1 cellular context compared by ENCODE assay signal in the genomic region with DNA sequence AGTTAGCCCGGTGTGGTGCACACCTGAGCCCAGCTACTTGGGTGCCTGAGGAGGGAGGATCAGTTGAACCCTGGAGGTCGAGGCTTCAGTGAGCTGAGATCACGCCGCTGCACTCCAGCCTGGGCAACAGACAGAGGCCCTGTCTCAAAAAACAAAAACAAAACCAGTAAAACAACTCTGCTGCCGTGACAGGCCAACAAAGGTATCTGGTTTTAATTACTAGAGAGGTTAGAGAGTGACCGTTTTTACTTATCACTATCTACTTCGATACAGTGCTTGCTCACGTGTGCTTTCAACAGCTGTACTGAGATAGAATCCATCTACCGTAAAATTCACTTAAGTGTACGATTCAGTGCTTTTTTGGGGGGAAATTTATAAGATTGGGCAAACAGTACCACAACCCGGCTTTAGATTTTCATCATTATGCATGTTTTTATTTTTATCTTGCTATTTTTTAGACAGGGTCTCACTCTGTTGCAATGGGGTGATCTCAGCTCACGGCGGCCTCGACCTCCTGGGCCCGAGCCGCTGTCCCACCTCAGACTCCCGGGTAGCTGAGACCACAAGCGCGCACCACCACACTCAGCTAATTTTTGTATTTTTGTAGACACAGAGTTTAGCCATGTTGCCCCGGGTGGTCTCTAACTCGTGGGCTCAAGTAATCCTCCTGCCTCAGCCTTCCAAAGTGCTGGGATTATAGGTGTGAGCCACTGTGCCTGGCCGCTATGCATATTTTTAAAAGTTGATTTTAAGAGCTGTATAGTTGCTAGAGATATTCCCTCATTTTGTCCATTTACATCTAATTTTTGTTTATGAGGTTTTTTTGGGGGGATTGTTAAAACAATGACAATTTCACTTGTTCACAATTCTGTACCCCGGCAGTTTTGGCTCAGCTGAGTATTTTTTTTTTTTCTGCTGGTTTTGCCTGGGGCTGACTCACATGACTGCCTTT.
TF ChIP-seq lines count a peak whose summit lies in the region.

No MANE protein-coding gene starts in this region.

TF ChIP-seq in K562, 482 proteins besides CTCF, POLR2A, EP300 and RAD21 (continued from another document):
- TF ChIP-seq, protein P1, sequence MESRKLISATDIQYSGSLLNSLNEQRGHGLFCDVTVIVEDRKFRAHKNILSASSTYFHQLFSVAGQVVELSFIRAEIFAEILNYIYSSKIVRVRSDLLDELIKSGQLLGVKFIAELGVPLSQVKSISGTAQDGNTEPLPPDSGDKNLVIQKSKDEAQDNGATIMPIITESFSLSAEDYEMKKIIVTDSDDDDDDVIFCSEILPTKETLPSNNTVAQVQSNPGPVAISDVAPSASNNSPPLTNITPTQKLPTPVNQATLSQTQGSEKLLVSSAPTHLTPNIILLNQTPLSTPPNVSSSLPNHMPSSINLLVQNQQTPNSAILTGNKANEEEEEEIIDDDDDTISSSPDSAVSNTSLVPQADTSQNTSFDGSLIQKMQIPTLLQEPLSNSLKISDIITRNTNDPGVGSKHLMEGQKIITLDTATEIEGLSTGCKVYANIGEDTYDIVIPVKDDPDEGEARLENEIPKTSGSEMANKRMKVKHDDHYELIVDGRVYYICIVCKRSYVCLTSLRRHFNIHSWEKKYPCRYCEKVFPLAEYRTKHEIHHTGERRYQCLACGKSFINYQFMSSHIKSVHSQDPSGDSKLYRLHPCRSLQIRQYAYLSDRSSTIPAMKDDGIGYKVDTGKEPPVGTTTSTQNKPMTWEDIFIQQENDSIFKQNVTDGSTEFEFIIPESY (CRISPR knock-in tag; IDR thresholded peaks at IDR 0.05) = 0 out of 2 replicates have a peak, but pooled peaks have one; percentile 11
- TF ChIP-seq CHD2 (IDR thresholded peaks at IDR 0.05; ENCODE audit: low read depth, low read length) (no peak), HCFC1 (IDR thresholded peaks at IDR 0.05; ENCODE audit: low read depth, low read length) (no peak), SMARCA5 (IDR thresholded peaks at IDR 0.05) (no peak), PTRF (tag; IDR thresholded peaks at IDR 0.05) (no peak), PHF21A (IDR thresholded peaks at IDR 0.05; ENCODE audit: borderline replicate concordance, low read depth) (no peak), SMAD4 (CRISPR knock-in tag; conservative IDR thresholded peaks at IDR 0.05) (no peak), KDM1A (IDR thresholded peaks at IDR 0.05) (no peak), POLR2G (IDR thresholded peaks at IDR 0.05; ENCODE audit: low read depth, low read length) (no peak), CEBPG (CRISPR knock-in tag; IDR thresholded peaks at IDR 0.05) (no peak), CEBPG (tag; conservative IDR thresholded peaks at IDR 0.05 in 1 of 2, IDR thresholded peaks at IDR 0.05 in 1 of 2) (no peak), ARID1B (IDR thresholded peaks at IDR 0.05) (peak; percentile 34; the same call in 1 of the 2 replicates), NFIC (IDR thresholded peaks at IDR 0.05) (no peak), ADNP (tag; IDR thresholded peaks at IDR 0.05) (peak; percentile 45; the same call in 1 of the 2 replicates), CHD4 (IDR thresholded peaks at IDR 0.05; ENCODE audit: insufficient read depth, insufficient replicate concordance, low read depth, low read length, poor library complexity, severe bottlenecking) (no peak), XRCC3 (IDR thresholded peaks at IDR 0.05) (no peak), TCF3 (CRISPR knock-in tag; IDR thresholded peaks at IDR 0.05) (peak; percentile 37)
- TF ChIP-seq, protein P2, sequence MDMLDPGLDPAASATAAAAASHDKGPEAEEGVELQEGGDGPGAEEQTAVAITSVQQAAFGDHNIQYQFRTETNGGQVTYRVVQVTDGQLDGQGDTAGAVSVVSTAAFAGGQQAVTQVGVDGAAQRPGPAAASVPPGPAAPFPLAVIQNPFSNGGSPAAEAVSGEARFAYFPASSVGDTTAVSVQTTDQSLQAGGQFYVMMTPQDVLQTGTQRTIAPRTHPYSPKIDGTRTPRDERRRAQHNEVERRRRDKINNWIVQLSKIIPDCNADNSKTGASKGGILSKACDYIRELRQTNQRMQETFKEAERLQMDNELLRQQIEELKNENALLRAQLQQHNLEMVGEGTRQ (CRISPR knock-in tag; IDR thresholded peaks at IDR 0.05) = 0 out of 2 replicates have a peak, but pooled peaks have one; percentile 5
